12 cellular contexts compared by ENCODE assay signal in the genomic region with DNA sequence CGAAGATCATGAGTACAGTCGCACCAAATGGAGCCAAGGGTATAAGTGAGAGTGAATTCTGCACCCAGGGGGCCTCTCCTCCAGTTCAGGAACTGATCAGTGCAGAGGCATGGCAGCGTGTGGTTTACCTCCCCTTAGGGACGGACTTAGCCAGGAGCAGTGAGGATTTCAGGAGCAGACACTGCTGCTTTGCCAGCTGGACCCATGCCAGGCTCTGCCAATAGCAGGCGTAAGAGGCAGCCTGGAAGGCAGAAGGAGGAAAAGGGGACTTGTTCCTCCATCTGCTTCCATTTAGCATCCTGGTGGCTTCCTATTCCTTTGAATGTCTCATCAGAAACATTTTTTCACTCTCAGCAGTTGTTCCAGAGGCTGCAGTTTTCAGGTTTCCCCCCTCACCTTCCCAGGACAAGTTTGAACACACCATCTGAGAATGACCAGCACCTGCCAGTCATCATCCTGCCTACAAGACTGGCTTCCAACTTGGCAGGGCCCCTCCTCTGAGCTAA.
DNase-seq lines count a peak whose midpoint lies in the region; ATAC-seq and TF ChIP-seq lines count a peak whose summit lies in the region.
"Had no signal": no experiment of that assay in that cellular context is flagged by ENCODE, and none has a peak within 500 bp of the region (broad histone marks: within the 10 kb centered on the region; RNA-seq: fewer than 3 reads in every experiment).

No MANE protein-coding gene starts in this region.

- H3K4me1 ChIP-seq in SJCRH30, result 0 out of 2 replicates have a peak, but pooled peaks cover 3% of the 10 kb centered on the region
- H3K4me1 ChIP-seq in left ventricle myocardium inferior, result no peaks in the 10 kb centered on the region
- H3K4me1 ChIP-seq in stomach, result no peaks in the 10 kb centered on the region

- H3K27me3 ChIP-seq in SJCRH30 (no peaks in the 10 kb centered on the region), left ventricle myocardium inferior (ENCODE audit: low read depth) (no peaks in the 10 kb centered on the region), stomach (no peaks in the 10 kb centered on the region)

- no peak for TF ChIP-seq EP300 in stomach (IDR thresholded peaks at IDR 0.05)

- TF ChIP-seq CTCF in left ventricle myocardium inferior (IDR thresholded peaks at IDR 0.05; ENCODE audit: borderline replicate concordance), result no peak
- TF ChIP-seq CTCF in stomach (IDR thresholded peaks at IDR 0.05), result no peak

- ATAC-seq in GM19351 (IDR thresholded peaks at IDR 0.05; ENCODE audit: unreplicated experiment), result no peak
- no peak for ATAC-seq in GM19328 (IDR thresholded peaks at IDR 0.05; ENCODE audit: unreplicated experiment)
- ATAC-seq: effector memory CD8-positive, alpha-beta T cell had no signal

- no peak for TF ChIP-seq POLR2A in stomach (IDR thresholded peaks at IDR 0.05)

- 51 to 58% (median 56%) methylated on average over 3 to 5 of the region's 5 CpGs for WGBS in stomach, 5 donors

- peak; percentile 33 to 52 for DNase-seq in NCI-H2081 (lab: John Stamatoyannopoulos, UW)
- DNase-seq in NCI-H2081 treated with DMSO at 0.1 percent for 48 hours (lab: John Stamatoyannopoulos, UW), result no peak
- peak; percentile 49 to 50 for DNase-seq in SJCRH30
- peak; percentile 26 for DNase-seq in left ventricle myocardium inferior
- DNase-seq in stomach, result peak; percentile 42
- DNase-seq in activated CD8-positive, alpha-beta memory T cell treated with anti-CD3 and anti-CD28 coated beads, Interleukin-2, amount 50 U/mL, for 48 hours, result no peak
- DNase-seq: 8988T; effector memory CD8-positive, alpha-beta T cell; islet precursor cell; KBM-7 had no signal

- H3K36me3 ChIP-seq in SJCRH30, result no peaks in the 10 kb centered on the region
- no peaks in the 10 kb centered on the region for H3K36me3 ChIP-seq in left ventricle myocardium inferior
- H3K36me3 ChIP-seq in stomach, result no peaks in the 10 kb centered on the region

- H3K9me3 ChIP-seq in SJCRH30 (replicated peaks) (no peaks in the 10 kb centered on the region), left ventricle myocardium inferior (replicated peaks) (no peaks in the 10 kb centered on the region), stomach (peaks cover 0 to 6% (median 0%) of the 10 kb centered on the region in 4 donors)

- H3K4me3 ChIP-seq in SJCRH30 (no peak overlapping the region), left ventricle myocardium inferior (no peak overlapping the region), stomach (no peak overlapping the region)

- intact Hi-C loops in left ventricle myocardium inferior (cut with micrococcal nuclease), result no loop called here
- intact Hi-C loops in stomach (cut with DNase I; ENCODE audit: low total_unique reads), result no loop called here

- H3K27ac ChIP-seq in SJCRH30, result no peak overlapping the region
- H3K27ac ChIP-seq in left ventricle myocardium inferior (replicated peaks), result no peak overlapping the region
- H3K27ac ChIP-seq in stomach, result no peak overlapping the region

Comparison
In these comparisons a context has a peak if more than half of its experiments do, and no peak if none do; other contexts are left out.
1. DNase-seq: peak in NCI-H2081 (2 of 2), SJCRH30 (2 of 2), left ventricle myocardium inferior (single experiment) and stomach (single experiment); none in NCI-H2081 treated with DMSO at 0.1 percent for 48 hours (single experiment) and activated CD8-positive, alpha-beta memory T cell treated with anti-CD3 and anti-CD28 coated beads, Interleukin-2, amount 50 U/mL, for 48 hours (single experiment).